8 cellular contexts compared by ENCODE assay signal in the genomic region with DNA sequence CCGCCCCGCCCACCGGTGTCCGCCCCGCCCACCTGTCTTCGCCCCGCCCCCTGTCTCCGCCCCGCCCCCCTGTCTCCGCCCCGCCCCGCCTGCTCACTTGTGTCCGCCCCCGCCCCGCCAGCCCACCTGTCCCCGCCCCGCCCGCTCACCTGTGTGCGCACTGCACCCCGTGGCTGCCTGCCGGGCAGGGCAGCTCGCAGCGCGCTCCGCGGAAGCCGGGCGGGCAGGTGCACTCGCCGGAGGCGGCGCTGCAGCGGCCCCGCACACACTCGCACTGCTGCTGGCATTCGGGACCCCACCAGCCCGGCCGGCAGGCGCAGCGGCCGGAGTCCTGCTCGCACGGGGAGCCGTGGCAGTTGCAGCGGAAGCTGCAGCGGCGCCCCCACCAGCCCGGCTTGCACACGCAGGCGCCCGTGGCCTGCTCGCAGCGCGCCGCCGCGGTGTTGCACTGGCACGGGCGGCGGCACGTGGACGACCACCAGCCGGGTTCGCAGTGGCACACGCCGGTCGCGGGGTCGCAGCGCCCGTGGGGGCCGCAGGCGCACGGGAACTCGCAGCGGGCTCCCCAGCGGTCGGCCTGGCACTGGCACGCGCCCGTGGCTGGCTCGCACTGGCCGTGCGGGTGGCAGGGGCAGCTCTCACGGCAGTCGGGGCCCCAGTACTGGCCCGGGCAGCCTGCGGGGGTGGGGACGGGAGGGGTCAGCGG. TPM values are rescaled to one million over a fixed set of nuclear protein-coding genes. Genes with fewer than 3 reads are reported as not detected.
DNase-seq lines count a peak whose midpoint lies in the region; ATAC-seq, FAIRE-seq and TF ChIP-seq lines count a peak whose summit lies in the region.

No MANE protein-coding gene starts in this region.

- no peak for FAIRE-seq in A549 (lab: Jason Lieb, UNC)
- no peak for FAIRE-seq in K562 (lab: Jason Lieb, UNC)
- no peak for FAIRE-seq in keratinocyte (lab: Jason Lieb, UNC)

- TF ChIP-seq RAD21 in A549 (conservative IDR thresholded peaks at IDR 0.05 in 1 of 2, IDR thresholded peaks at IDR 0.05 in 1 of 2) (no peak), K562 (CRISPR knock-in tag; conservative IDR thresholded peaks at IDR 0.05 in 1 of 2, IDR thresholded peaks at IDR 0.05 in 1 of 2) (no peak)

- no peaks in the 10 kb centered on the region for H3K27me3 ChIP-seq in K562 (ENCODE audit: control insufficient read depth in 2 of 2, insufficient read depth in 2 of 2, low read length in 2 of 2)
- H3K27me3 ChIP-seq in keratinocyte (ENCODE audit: control insufficient read depth, extremely low read depth, insufficient read depth, low read length) = peaks cover 6% of the 10 kb centered on the region

- peak; percentile 49 to 65 for DNase-seq in A549 (ENCODE audit: low read depth in 1 of 2, low spot score in 1 of 2)
- DNase-seq in SK-N-MC (ENCODE audit: low read depth, low spot score) = no peak
- DNase-seq in K562 (ENCODE audit: extremely low read depth in 1 of 4, low spot score in 3 of 4) = no peak
- no peak for DNase-seq in keratinocyte (ENCODE audit: low read depth, low spot score)
- peak in 2 of 3 donors; percentile 33 to 44 for DNase-seq in stimulated activated CD4-positive, alpha-beta T cell treated with anti-CD3 and anti-CD28 coated beads, TNF-alpha, amount 100 ng/mL, for 1 hour (ENCODE audit: low read depth in 3 of 3, low spot score in 1 of 3)
- DNase-seq in foreskin melanocyte = no peak

- H3K9ac ChIP-seq in SK-N-MC (ENCODE audit: insufficient read length) = no peak overlapping the region
- H3K9ac ChIP-seq in K562 (ENCODE audit: insufficient read depth in 1 of 2, low read depth in 2 of 2, low read length in 2 of 2) = no peak overlapping the region
- peak overlapping the region; percentile 24 for H3K9ac ChIP-seq in keratinocyte (ENCODE audit: control insufficient read depth, extremely low read depth, insufficient read depth, low read length)

- no peak for TF ChIP-seq EP300 in A549 (IDR thresholded peaks at IDR 0.05)
- TF ChIP-seq EP300 in K562 (IDR thresholded peaks at IDR 0.05; ENCODE audit: low read length) = no peak

- H3K4me3 ChIP-seq in A549 = peak overlapping the region; percentile 88
- peak overlapping the region; percentile 62 for H3K4me3 ChIP-seq in SK-N-MC
- H3K4me3 ChIP-seq in K562 = no peak overlapping the region
- peak overlapping the region in 2 of 3 experiments; percentile 3 to 42 for H3K4me3 ChIP-seq in keratinocyte (ENCODE audit: control insufficient read depth in 2 of 3, extremely low read depth in 1 of 3, insufficient read depth in 2 of 3, low read depth in 1 of 3, low read length in 3 of 3)

- in situ Hi-C loops in K562 (cut with MboI) = no loop called here

- POLR2A ChIA-PET in A549 (lab: Yijun Ruan, JAX) = no interaction called here
- POLR2A ChIA-PET in K562 (lab: Yijun Ruan, JAX) = interaction anchor here (0.5 to 1.0 kb wide), 2 partner anchors 110 to 165 kb away, joined by 3 to 4 read pairs; no protein-coding TSS in a partner anchor

- BruUV-seq in K562 (replicated peaks; lab: Mats Ljungman, UMichigan) = no TSS peak

- intact Hi-C loops in K562 (cut with micrococcal nuclease) = no loop called here

- H3K79me2 ChIP-seq in K562 (ENCODE audit: control insufficient read depth, insufficient read depth, low read length) (peaks cover 9% of the 10 kb centered on the region; the same call in 2 of the 3 replicates), keratinocyte (ENCODE audit: control insufficient read depth, insufficient read depth, low read length) (no peaks in the 10 kb centered on the region)

- H3K4me1 ChIP-seq in A549 (peaks cover 30% of the 10 kb centered on the region), K562 (replicated peaks in 1 of 2; ENCODE audit: control insufficient read depth in 2 of 2, insufficient read depth in 2 of 2, low read length in 2 of 2) (peaks cover 4 to 60% of the 10 kb centered on the region in 2 experiments; a peak in 3 of 5 replicates), keratinocyte (ENCODE audit: control insufficient read depth, extremely low read depth, insufficient read depth, low read length) (peaks cover 22% of the 10 kb centered on the region)

- H3K27ac ChIP-seq in A549 (peak overlapping the region; percentile 59 to 81; a peak in 5 of 6 replicates), SK-N-MC (no peak overlapping the region), K562 (ENCODE audit: extremely low read depth, low read depth, low read length) (no peak overlapping the region), keratinocyte (ENCODE audit: control insufficient read depth, insufficient read depth, low read length) (no peak overlapping the region)

- H3K4me2 ChIP-seq in A549 (peak overlapping the region; percentile 100), K562 (ENCODE audit: insufficient read depth, low read length) (no peak overlapping the region), keratinocyte (ENCODE audit: control insufficient read depth, extremely low read depth, insufficient read depth, low read depth, low read length) (peak overlapping the region; percentile 67)

- H4K20me1 ChIP-seq in K562 (replicated peaks; ENCODE audit: control insufficient read depth, insufficient read depth, low read length) = 0 out of 2 replicates have a peak, but pooled peaks cover 2% of the 10 kb centered on the region
- no peaks in the 10 kb centered on the region for H4K20me1 ChIP-seq in keratinocyte (ENCODE audit: control insufficient read depth, extremely low read depth, insufficient read depth, low read length)

- H3K9me1 ChIP-seq in K562 (ENCODE audit: control insufficient read depth, insufficient read depth, low read length) (no peaks in the 10 kb centered on the region), keratinocyte (ENCODE audit: control insufficient read depth, extremely low read depth, insufficient read depth, low read length) (no peaks in the 10 kb centered on the region)

- H2AFZ ChIP-seq in K562 (ENCODE audit: low read depth, low read length) (no peak overlapping the region), keratinocyte (ENCODE audit: control insufficient read depth, low read length) (no peak overlapping the region)

- under 1% methylated on average over 28 of the region's 90 CpGs for WGBS in A549 (ENCODE audit: missing lambda C conversion rate)
- 86% methylated on average over 25 of the region's 90 CpGs for WGBS in K562 (ENCODE audit: insufficient coverage, low coverage, missing lambda C conversion rate)

- dilution Hi-C loops in keratinocyte (cut with MboI; ENCODE audit: extremely low pct_ligation_motif_present, low sequenced_read_pairs) = no loop called here

- CTCF ChIA-PET in A549 (lab: Yijun Ruan, JAX) (interaction anchor here (0.7 to 11.7 kb wide), 6 partner anchors 8 to 162 kb away, joined by 3 to 204 read pairs (median 60); partner anchors contain the start of gene SLC43A2), K562 (lab: Yijun Ruan, JAX; ENCODE audit: low intra/inter-chr PET ratio) (no interaction called here)

- H3K9me3 ChIP-seq in A549 = no peaks in the 10 kb centered on the region
- H3K9me3 ChIP-seq in SK-N-MC (ENCODE audit: low read depth, low read length) = no peaks in the 10 kb centered on the region
- no peaks in the 10 kb centered on the region for H3K9me3 ChIP-seq in K562 (replicated peaks; ENCODE audit: control insufficient read depth, insufficient read depth, low read depth, low read length)
- H3K9me3 ChIP-seq in keratinocyte (ENCODE audit: control insufficient read depth, low read depth, low read length) = no peaks in the 10 kb centered on the region

- H3K36me3 ChIP-seq in SK-N-MC (ENCODE audit: insufficient read depth, low read length) (no peaks in the 10 kb centered on the region), K562 (ENCODE audit: control insufficient read depth, insufficient read depth, low read length) (peaks cover 21% of the 10 kb centered on the region; the same call in 1 of the 3 replicates), keratinocyte (ENCODE audit: control insufficient read depth in 2 of 2, extremely low read depth in 1 of 2, insufficient read depth in 2 of 2, low read length in 2 of 2) (no peaks in the 10 kb centered on the region)

- TF ChIP-seq POLR2A in A549 (IDR thresholded peaks at IDR 0.05; ENCODE audit: low read length) = no peak
- no peak for TF ChIP-seq POLR2A in K562 (conservative IDR thresholded peaks at IDR 0.05)

- peak; percentile 33 for TF ChIP-seq CTCF in A549 (IDR thresholded peaks at IDR 0.05)
- no peak for TF ChIP-seq CTCF in K562 (IDR thresholded peaks at IDR 0.05 in 2 of 3, conservative IDR thresholded peaks at IDR 0.05 in 1 of 3; ENCODE audit: insufficient read depth in 2 of 3, low read depth in 1 of 3, low read length in 3 of 3)
- peak in 2 of 3 experiments; percentile 35 to 56 for TF ChIP-seq CTCF in keratinocyte (optimal IDR thresholded peaks at IDR 0.05 in 1 of 3, IDR thresholded peaks at IDR 0.05 in 1 of 3, conservative IDR thresholded peaks at IDR 0.05 in 1 of 3; ENCODE audit: extremely low read depth in 1 of 3, insufficient read depth in 2 of 3, low read length in 3 of 3)

- peak; percentile 1 to 12; a peak in 2 of 6 replicates for ATAC-seq in A549
- ATAC-seq in GM18861 (IDR thresholded peaks at IDR 0.05; ENCODE audit: unreplicated experiment) = peak; percentile 25
- ATAC-seq in K562 = no peak
- no peak for ATAC-seq in HG02870 (IDR thresholded peaks at IDR 0.05; ENCODE audit: unreplicated experiment)

RNA-seq across cellular contexts. Expression of gene SCARF1, which starts 2.1 kb away (rescaled TPM):
- 0.09 TPM in 2 replicates for polyA plus RNA-seq in A549 (2011; rRNA removed)
- polyA plus RNA-seq in A549 (2012; cell fraction: cytosol; rRNA removed) = 0.11 and 0.14 TPM in 2 replicates
- 0.49 and 0.92 TPM in 2 replicates for polyA plus RNA-seq in A549 (2012; cell fraction: nucleus; rRNA removed)
- polyA plus RNA-seq in A549 (2017; fragmentation: RNase III; extraction: RNeasy Plus Mini Kit Qiagen cat#74134 plus additional on column Dnase treatment) = 0.21 to 0.30 TPM (median 0.30 TPM) in 3 replicates
- 0.15 TPM in 1 of 2 replicates, not detected in the other for polyA minus RNA-seq in A549 (2011; rRNA and poly(A)+ RNA removed)
- 3.7 and 12.1 TPM in 2 replicates for total RNA-seq in K562 (2011; cell fraction: chromatin; rRNA removed; ENCODE audit: low replicate concordance)
- total RNA-seq in K562 (2011; cell fraction: nucleolus; rRNA removed) = 6.1 and 10.0 TPM in 2 replicates
- total RNA-seq in K562 (2011; cell fraction: nucleoplasm; rRNA removed) = 5.3 and 5.6 TPM in 2 replicates
- 0.57 and 0.95 TPM in 2 replicates for total RNA-seq in K562 (2014; rRNA removed)
- 0.19 and 0.36 TPM in 2 replicates for total RNA-seq in K562 (2014; rRNA removed; fragmentation: Illumina TruSeq; extraction: Trizol)
- 0.75 and 0.94 TPM in 2 replicates for total RNA-seq in K562 (2015; rRNA removed; fragmentation: Illumina TruSeq; extraction: Trizol)
- 1.0 and 1.5 TPM in 2 replicates for total RNA-seq in K562 (2021)
- 0.63 and 1.0 TPM in 2 replicates for polyA plus RNA-seq in K562 (2011; rRNA removed)
- 0.62 and 1.4 TPM in 2 replicates for polyA plus RNA-seq in K562 (2011; cell fraction: cytosol; rRNA removed)
- 5.9 and 9.9 TPM in 2 replicates for polyA plus RNA-seq in K562 (2011; cell fraction: nucleus; rRNA removed)
- polyA plus RNA-seq in K562 (2012) = 1.3 and 6.9 TPM in 2 replicates
- polyA plus RNA-seq in K562 (2014; fragmentation: Illumina TruSeq; extraction: Trizol) = 0.16 and 0.44 TPM in 2 replicates
- polyA plus RNA-seq in K562 (2014; fragmentation: Nextera tagmentation; extraction: Ambion mirVana) = under 1 TPM; 0.04 to 0.08 TPM
- 0.80 and 2.1 TPM in 2 replicates for polyA plus RNA-seq in K562 (2014; rRNA removed)
- polyA minus RNA-seq in K562 (2011; rRNA and poly(A)+ RNA removed) = 0.09 and 0.25 TPM in 2 replicates
- polyA minus RNA-seq in K562 (2011; cell fraction: cytosol; rRNA and poly(A)+ RNA removed) = 0.67 and 1.0 TPM in 2 replicates
- polyA minus RNA-seq in K562 (2011; cell fraction: nucleus; rRNA and poly(A)+ RNA removed) = 1.6 and 1.9 TPM in 2 replicates
- polyA plus RNA-seq in keratinocyte = 0.05 to 0.18 TPM (median 0.06 TPM) in 3 replicates
- polyA plus RNA-seq in keratinocyte (2011; ENCODE audit: low read depth) = not detected
- 0.01 TPM in 2 replicates for polyA plus RNA-seq in keratinocyte (2011; cell fraction: cytosol; rRNA removed)
- 0.36 and 0.67 TPM in 2 replicates for polyA plus RNA-seq in keratinocyte (2011; cell fraction: nucleus; rRNA removed)
- polyA plus RNA-seq in keratinocyte (2012; ENCODE audit: low replicate concordance) = 0.03 and 0.18 TPM in 2 replicates
- polyA minus RNA-seq in keratinocyte = 0.10 to 0.13 TPM in 2 of 3 replicates, not detected in the other
- not detected for polyA minus RNA-seq in keratinocyte (2011; cell fraction: cytosol; rRNA and poly(A)+ RNA removed)
- 0.32 TPM in 1 of 2 replicates, not detected in the other for polyA minus RNA-seq in keratinocyte (2011; cell fraction: nucleus; rRNA and poly(A)+ RNA removed)

RNA-seq across cellular contexts. Expression of gene RILP, which starts 6.2 kb away (rescaled TPM):
- polyA plus RNA-seq in A549 (2011; rRNA removed) (6.4 and 8.2 TPM in 2 replicates), A549 (2017; fragmentation: RNase III; extraction: RNeasy Plus Mini Kit Qiagen cat#74134 plus additional on column Dnase treatment) (6.5 to 6.8 TPM (median 6.6 TPM) in 3 replicates), K562 (2011; rRNA removed) (22.8 and 23.0 TPM in 2 replicates), K562 (2014; fragmentation: Illumina TruSeq; extraction: Trizol) (29.9 and 40.4 TPM in 2 replicates), K562 (2014; fragmentation: Nextera tagmentation; extraction: Ambion mirVana) (1 to 10 TPM in 1 of 2 experiments, under 1 TPM in 1; 0.75 to 2.2 TPM), K562 (2014; rRNA removed) (43.4 and 46.6 TPM in 2 replicates), keratinocyte (3.1 to 4.5 TPM (median 3.2 TPM) in 3 replicates)
- polyA plus RNA-seq in A549 (2012; cell fraction: cytosol; rRNA removed) = 11.6 and 13.2 TPM in 2 replicates
- 8.9 and 11.0 TPM in 2 replicates for polyA plus RNA-seq in A549 (2012; cell fraction: nucleus; rRNA removed)
- 3.8 and 4.1 TPM in 2 replicates for polyA minus RNA-seq in A549 (2011; rRNA and poly(A)+ RNA removed)
- total RNA-seq in K562 (2011; cell fraction: chromatin; rRNA removed; ENCODE audit: low replicate concordance) = 15.7 and 47.1 TPM in 2 replicates
- total RNA-seq in K562 (2011; cell fraction: nucleolus; rRNA removed) = 41.4 and 44.9 TPM in 2 replicates
- total RNA-seq in K562 (2011; cell fraction: nucleoplasm; rRNA removed) = 19.0 and 24.0 TPM in 2 replicates
- total RNA-seq in K562 (2014; rRNA removed) (54.9 and 66.3 TPM in 2 replicates), K562 (2014; rRNA removed; fragmentation: Illumina TruSeq; extraction: Trizol) (14.1 and 15.3 TPM in 2 replicates), K562 (2015; rRNA removed; fragmentation: Illumina TruSeq; extraction: Trizol) (27.8 and 27.9 TPM in 2 replicates), K562 (2021) (41.3 and 45.4 TPM in 2 replicates)
- 18.3 and 40.5 TPM in 2 replicates for polyA plus RNA-seq in K562 (2011; cell fraction: cytosol; rRNA removed)
- polyA plus RNA-seq in K562 (2011; cell fraction: nucleus; rRNA removed) = 40.5 and 69.5 TPM in 2 replicates
- polyA plus RNA-seq in K562 (2012) = 30.0 and 68.3 TPM in 2 replicates
- 6.7 and 9.9 TPM in 2 replicates for polyA minus RNA-seq in K562 (2011; rRNA and poly(A)+ RNA removed)
- polyA minus RNA-seq in K562 (2011; cell fraction: cytosol; rRNA and poly(A)+ RNA removed) = 13.5 and 15.9 TPM in 2 replicates
- polyA minus RNA-seq in K562 (2011; cell fraction: nucleus; rRNA and poly(A)+ RNA removed) = 11.6 and 14.0 TPM in 2 replicates
- 1.3 TPM for polyA plus RNA-seq in keratinocyte (2011; ENCODE audit: low read depth)
- polyA plus RNA-seq in keratinocyte (2011; cell fraction: cytosol; rRNA removed) = 2.4 and 4.6 TPM in 2 replicates
- polyA plus RNA-seq in keratinocyte (2011; cell fraction: nucleus; rRNA removed) = 3.1 and 3.9 TPM in 2 replicates
- 2.0 and 3.8 TPM in 2 replicates for polyA plus RNA-seq in keratinocyte (2012; ENCODE audit: low replicate concordance)
- polyA minus RNA-seq in keratinocyte = 2.2 to 3.3 TPM (median 2.5 TPM) in 3 replicates
- polyA minus RNA-seq in keratinocyte (2011; cell fraction: cytosol; rRNA and poly(A)+ RNA removed) = 3.8 TPM
- 2.3 TPM in 2 replicates for polyA minus RNA-seq in keratinocyte (2011; cell fraction: nucleus; rRNA and poly(A)+ RNA removed)

RNA-seq across cellular contexts. Expression of gene SLC43A2, which starts 14.8 kb away (rescaled TPM):
- 6.0 and 7.0 TPM in 2 replicates for polyA plus RNA-seq in A549 (2011; rRNA removed)
- polyA plus RNA-seq in A549 (2012; cell fraction: cytosol; rRNA removed) = 7.6 and 11.8 TPM in 2 replicates
- 16.4 and 24.1 TPM in 2 replicates for polyA plus RNA-seq in A549 (2012; cell fraction: nucleus; rRNA removed)
- 3.5 to 6.0 TPM (median 5.3 TPM) in 3 replicates for polyA plus RNA-seq in A549 (2017; fragmentation: RNase III; extraction: RNeasy Plus Mini Kit Qiagen cat#74134 plus additional on column Dnase treatment)
- 15.3 and 15.9 TPM in 2 replicates for polyA minus RNA-seq in A549 (2011; rRNA and poly(A)+ RNA removed)
- 20.6 and 51.1 TPM in 2 replicates for total RNA-seq in K562 (2011; cell fraction: chromatin; rRNA removed; ENCODE audit: low replicate concordance)
- 34.0 and 41.2 TPM in 2 replicates for total RNA-seq in K562 (2011; cell fraction: nucleolus; rRNA removed)
- 21.8 and 28.6 TPM in 2 replicates for total RNA-seq in K562 (2011; cell fraction: nucleoplasm; rRNA removed)
- total RNA-seq in K562 (2014; rRNA removed) = 6.2 and 6.6 TPM in 2 replicates
- 2.9 and 3.4 TPM in 2 replicates for total RNA-seq in K562 (2014; rRNA removed; fragmentation: Illumina TruSeq; extraction: Trizol)
- total RNA-seq in K562 (2015; rRNA removed; fragmentation: Illumina TruSeq; extraction: Trizol) = 2.5 TPM in 2 replicates
- total RNA-seq in K562 (2021) = 9.4 and 10.2 TPM in 2 replicates
- 4.2 and 9.0 TPM in 2 replicates for polyA plus RNA-seq in K562 (2011; rRNA removed)
- polyA plus RNA-seq in K562 (2011; cell fraction: cytosol; rRNA removed) = 5.7 and 11.9 TPM in 2 replicates
- 5.7 and 7.6 TPM in 2 replicates for polyA plus RNA-seq in K562 (2011; cell fraction: nucleus; rRNA removed)
- 5.3 and 6.5 TPM in 2 replicates for polyA plus RNA-seq in K562 (2012)
- polyA plus RNA-seq in K562 (2014; fragmentation: Illumina TruSeq; extraction: Trizol) = 3.6 and 6.5 TPM in 2 replicates
- polyA plus RNA-seq in K562 (2014; fragmentation: Nextera tagmentation; extraction: Ambion mirVana) = under 1 TPM; 0.03 to 0.04 TPM
- 5.8 and 6.4 TPM in 2 replicates for polyA plus RNA-seq in K562 (2014; rRNA removed)
- polyA minus RNA-seq in K562 (2011; rRNA and poly(A)+ RNA removed) = 5.2 and 7.1 TPM in 2 replicates
- polyA minus RNA-seq in K562 (2011; cell fraction: cytosol; rRNA and poly(A)+ RNA removed) = 5.4 and 11.7 TPM in 2 replicates
- polyA minus RNA-seq in K562 (2011; cell fraction: nucleus; rRNA and poly(A)+ RNA removed) = 7.9 TPM in 2 replicates
- 12.7 to 17.0 TPM (median 13.9 TPM) in 3 replicates for polyA plus RNA-seq in keratinocyte
- 2.7 TPM for polyA plus RNA-seq in keratinocyte (2011; ENCODE audit: low read depth)
- 7.4 and 11.8 TPM in 2 replicates for polyA plus RNA-seq in keratinocyte (2011; cell fraction: cytosol; rRNA removed)
- 35.3 and 40.2 TPM in 2 replicates for polyA plus RNA-seq in keratinocyte (2011; cell fraction: nucleus; rRNA removed)
- 4.9 and 14.3 TPM in 2 replicates for polyA plus RNA-seq in keratinocyte (2012; ENCODE audit: low replicate concordance)
- 17.8 to 39.3 TPM (median 26.5 TPM) in 3 replicates for polyA minus RNA-seq in keratinocyte
- 37.4 TPM for polyA minus RNA-seq in keratinocyte (2011; cell fraction: cytosol; rRNA and poly(A)+ RNA removed)
- 38.0 and 53.4 TPM in 2 replicates for polyA minus RNA-seq in keratinocyte (2011; cell fraction: nucleus; rRNA and poly(A)+ RNA removed)

RNA-seq across cellular contexts. Expression of gene PRPF8, which starts 41.2 kb away (rescaled TPM):
- 263 and 374 TPM in 2 replicates for polyA plus RNA-seq in A549 (2011; rRNA removed)
- polyA plus RNA-seq in A549 (2012; cell fraction: cytosol; rRNA removed) = 225 and 261 TPM in 2 replicates
- 743 and 891 TPM in 2 replicates for polyA plus RNA-seq in A549 (2012; cell fraction: nucleus; rRNA removed)
- 228 to 250 TPM (median 234 TPM) in 3 replicates for polyA plus RNA-seq in A549 (2017; fragmentation: RNase III; extraction: RNeasy Plus Mini Kit Qiagen cat#74134 plus additional on column Dnase treatment)
- polyA minus RNA-seq in A549 (2011; rRNA and poly(A)+ RNA removed) = 1,065 and 1,094 TPM in 2 replicates
- total RNA-seq in K562 (2011; cell fraction: chromatin; rRNA removed; ENCODE audit: low replicate concordance) = 654 and 969 TPM in 2 replicates
- total RNA-seq in K562 (2011; cell fraction: nucleolus; rRNA removed) = 322 and 340 TPM in 2 replicates
- total RNA-seq in K562 (2011; cell fraction: nucleoplasm; rRNA removed) = 351 and 363 TPM in 2 replicates
- 85.9 and 111 TPM in 2 replicates for total RNA-seq in K562 (2014; rRNA removed)
- total RNA-seq in K562 (2014; rRNA removed; fragmentation: Illumina TruSeq; extraction: Trizol) = 64.3 and 72.1 TPM in 2 replicates
- total RNA-seq in K562 (2015; rRNA removed; fragmentation: Illumina TruSeq; extraction: Trizol) = 64.6 and 74.2 TPM in 2 replicates
- 278 and 294 TPM in 2 replicates for total RNA-seq in K562 (2021)
- 64.3 and 160 TPM in 2 replicates for polyA plus RNA-seq in K562 (2011; rRNA removed)
- polyA plus RNA-seq in K562 (2011; cell fraction: cytosol; rRNA removed) = 111 and 123 TPM in 2 replicates
- polyA plus RNA-seq in K562 (2011; cell fraction: nucleus; rRNA removed) = 279 and 287 TPM in 2 replicates
- 137 and 179 TPM in 2 replicates for polyA plus RNA-seq in K562 (2012)
- 208 and 224 TPM in 2 replicates for polyA plus RNA-seq in K562 (2014; fragmentation: Illumina TruSeq; extraction: Trizol)
- 100 to 1,000 TPM; 128 to 174 TPM for polyA plus RNA-seq in K562 (2014; fragmentation: Nextera tagmentation; extraction: Ambion mirVana)
- polyA plus RNA-seq in K562 (2014; rRNA removed) = 77.2 and 85.9 TPM in 2 replicates
- 219 and 329 TPM in 2 replicates for polyA minus RNA-seq in K562 (2011; rRNA and poly(A)+ RNA removed)
- polyA minus RNA-seq in K562 (2011; cell fraction: cytosol; rRNA and poly(A)+ RNA removed) = 406 and 503 TPM in 2 replicates
- polyA minus RNA-seq in K562 (2011; cell fraction: nucleus; rRNA and poly(A)+ RNA removed) = 87.5 and 163 TPM in 2 replicates
- 60.1 to 118 TPM (median 97.5 TPM) in 3 replicates for polyA plus RNA-seq in keratinocyte
- 187 TPM for polyA plus RNA-seq in keratinocyte (2011; ENCODE audit: low read depth)
- polyA plus RNA-seq in keratinocyte (2011; cell fraction: cytosol; rRNA removed) = 56.1 and 61.6 TPM in 2 replicates
- polyA plus RNA-seq in keratinocyte (2011; cell fraction: nucleus; rRNA removed) = 224 and 245 TPM in 2 replicates
- 77.2 and 133 TPM in 2 replicates for polyA plus RNA-seq in keratinocyte (2012; ENCODE audit: low replicate concordance)
- polyA minus RNA-seq in keratinocyte = 166 to 590 TPM (median 337 TPM) in 3 replicates
- polyA minus RNA-seq in keratinocyte (2011; cell fraction: cytosol; rRNA and poly(A)+ RNA removed) = 153 TPM
- 210 and 327 TPM in 2 replicates for polyA minus RNA-seq in keratinocyte (2011; cell fraction: nucleus; rRNA and poly(A)+ RNA removed)

Comparison
In these comparisons a context has a peak if more than half of its experiments do, and no peak if none do; other contexts are left out.
1. ATAC-seq: peak in A549 (2 of 2) and GM18861 (single experiment); none in K562 (single experiment) and HG02870 (single experiment).
2. DNase-seq: peak in A549 (2 of 2) and stimulated activated CD4-positive, alpha-beta T cell treated with anti-CD3 and anti-CD28 coated beads, TNF-alpha, amount 100 ng/mL, for 1 hour (2 of 3); none in SK-N-MC (single experiment), K562 (0 of 4), keratinocyte (single experiment) and foreskin melanocyte (single experiment).
3. H3K27ac ChIP-seq: peak in A549 (2 of 2); none in SK-N-MC (single experiment), K562 (single experiment) and keratinocyte (single experiment).
4. CTCF ChIP-seq: peak in A549 (single experiment) and keratinocyte (2 of 3); none in K562 (0 of 3).
5. Of the 35 proteins assayed by ChIP-seq in both K562 and A549: peak only in K562: none; only in A549: CTCF; in both: none; in neither: 33; mixed calls (peak in some experiments, not most) for 1.